ENCODE assay signal across 8 cellular contexts in genomic region chr4:139633661-139634060, GRCh38. TPM values are rescaled to one million over a fixed set of nuclear protein-coding genes. Genes with fewer than 3 reads are reported as not detected.
DNase-seq lines count a peak whose midpoint lies in the region; ATAC-seq, FAIRE-seq and TF ChIP-seq lines count a peak whose summit lies in the region.

No MANE protein-coding gene starts in this region.

- TF ChIP-seq CTCF in astrocyte (IDR thresholded peaks at IDR 0.05; ENCODE audit: insufficient read depth, low read depth, low read length) (peak; percentile 40), tibial artery (IDR thresholded peaks at IDR 0.05) (peak; percentile 22 to 45)

- no peak overlapping the region for H3K27ac Mint-ChIP-seq in astrocyte (ENCODE audit: unreplicated experiment)

- H3K4me2 ChIP-seq in astrocyte (ENCODE audit: low read length): peak overlapping the region; percentile 80

- H3K4me1 Mint-ChIP-seq in astrocyte (ENCODE audit: low read depth, unreplicated experiment): peaks cover 8% of the 10 kb centered on the region

- H3K4me3 ChIP-seq in astrocyte (ENCODE audit: insufficient read depth, low read depth, low read length): no peak overlapping the region
- peak overlapping the region; percentile 19 to 20 for H3K4me3 ChIP-seq in tibial artery

- H3K4me3 Mint-ChIP-seq in astrocyte (ENCODE audit: unreplicated experiment): peak overlapping the region; percentile 11

- peaks cover 9% of the 10 kb centered on the region for H3K9me3 Mint-ChIP-seq in astrocyte (ENCODE audit: unreplicated experiment)

- H3K4me1 ChIP-seq in astrocyte (ENCODE audit: insufficient read depth, low read length) (no peaks in the 10 kb centered on the region), tibial artery (no peaks in the 10 kb centered on the region)

- peak overlapping the region; percentile 42 for H3K9ac ChIP-seq in astrocyte (ENCODE audit: low read length)

- ATAC-seq in GM19035 (IDR thresholded peaks at IDR 0.05; ENCODE audit: unreplicated experiment): no peak
- ATAC-seq in GM18505 (IDR thresholded peaks at IDR 0.05; ENCODE audit: unreplicated experiment): no peak

- H3K79me2 ChIP-seq in astrocyte (ENCODE audit: insufficient read depth, low read length): no peaks in the 10 kb centered on the region

- H3K9me3 ChIP-seq in astrocyte (ENCODE audit: insufficient read depth, low read depth, low read length) (peaks cover 4% of the 10 kb centered on the region), tibial artery (peaks cover 0 to 11% (median 4%) of the 10 kb centered on the region in 3 donors)

- H2AFZ ChIP-seq in astrocyte (ENCODE audit: low read depth, low read length): peak overlapping the region; percentile 47

- DNase-seq in NCI-H2227 (lab: John Stamatoyannopoulos, UW; ENCODE audit: unreplicated experiment) (peak; percentile 3), NCI-H2227 treated with DMSO at 0.1 percent for 48 hours (lab: John Stamatoyannopoulos, UW) (no peak), astrocyte (ENCODE audit: low read depth) (no peak), iPS-NIHi7 (ENCODE audit: extremely low spot score) (peak; percentile 64), tibial artery (no peak), NCI-H2107 (lab: John Stamatoyannopoulos, UW) (no peak)

- no peak for FAIRE-seq in astrocyte (lab: Jason Lieb, UNC)

- H3K36me3 ChIP-seq in astrocyte (ENCODE audit: insufficient read depth, low read length) (no peaks in the 10 kb centered on the region), tibial artery (no peaks in the 10 kb centered on the region)

- no peak for TF ChIP-seq POLR2A in GM18505 (IDR thresholded peaks at IDR 0.05; ENCODE audit: borderline replicate concordance, extremely low read depth, insufficient read depth, insufficient read length)

- H3K27ac ChIP-seq in astrocyte (ENCODE audit: low read depth, low read length) (no peak overlapping the region), tibial artery (no peak overlapping the region)

- peaks cover 25% of the 10 kb centered on the region for H3K27me3 Mint-ChIP-seq in astrocyte (ENCODE audit: low read depth, unreplicated experiment)

- H4K20me1 ChIP-seq in astrocyte (ENCODE audit: insufficient read depth, low read length): no peaks in the 10 kb centered on the region

- H3K27me3 ChIP-seq in astrocyte (ENCODE audit: insufficient read depth, low read length) (peaks cover 9% of the 10 kb centered on the region), tibial artery (no peaks in the 10 kb centered on the region)

- H3K36me3 Mint-ChIP-seq in astrocyte (ENCODE audit: low read depth, unreplicated experiment): peaks cover 7% of the 10 kb centered on the region

- intact Hi-C loops in tibial artery (cut with DNase I; ENCODE audit: low total_unique reads): no loop called here

RNA-seq across cellular contexts. Expression of gene MGST2, which starts 32.0 kb away (rescaled TPM):
- total RNA-seq in astrocyte: 16.5 and 17.6 TPM in 2 replicates

Comparison
In these comparisons a context has a peak if more than half of its experiments do, and no peak if none do; other contexts are left out.
1. DNase-seq: peak in NCI-H2227 (single experiment) and iPS-NIHi7 (single experiment); none in NCI-H2227 treated with DMSO at 0.1 percent for 48 hours (single experiment), astrocyte (single experiment), tibial artery (0 of 2) and NCI-H2107 (single experiment).